17 cellular contexts compared by ENCODE assay signal in genomic region chr4:119666653-119667091, GRCh38. TPM values are rescaled to one million over a fixed set of nuclear protein-coding genes. Genes with fewer than 3 reads are reported as not detected.
DNase-seq lines count a peak whose midpoint lies in the region; FAIRE-seq and TF ChIP-seq lines count a peak whose summit lies in the region.
"Had no signal": no experiment of that assay in that cellular context is flagged by ENCODE, and none has a peak within 500 bp of the region (broad histone marks: within the 10 kb centered on the region; RNA-seq: fewer than 3 reads in every experiment).

No MANE protein-coding gene starts in this region.

- TF ChIP-seq CTCF in fibroblast of villous mesenchyme (IDR thresholded peaks at IDR 0.05; ENCODE audit: insufficient read depth, low read depth, low read length) = no peak
- TF ChIP-seq CTCF in osteoblast (IDR thresholded peaks at IDR 0.05; ENCODE audit: extremely low read depth, low read depth, low read length) = no peak

- H3K27ac ChIP-seq in osteoblast (ENCODE audit: low read depth, low read length) = no peak overlapping the region
- no peak overlapping the region for H3K27ac ChIP-seq in small intestine (ENCODE audit: low read depth in 1 of 2, low read length in 1 of 2)
- H3K27ac ChIP-seq: breast epithelium, epithelial cell of prostate, gastrocnemius medialis, GM23248 had no signal

- 34 to 43% (median 43%) methylated on average over 1 of the region's 1 CpG for WGBS in small intestine, 3 donors

- H2AFZ ChIP-seq in osteoblast (ENCODE audit: low read length) = peak overlapping the region; percentile 51
- H2AFZ ChIP-seq: GM23248 had no signal

- no peaks in the 10 kb centered on the region for H3K36me3 ChIP-seq in osteoblast (ENCODE audit: insufficient read depth, low read length)
- H3K36me3 ChIP-seq in small intestine (ENCODE audit: control insufficient read depth in 2 of 2, insufficient read depth in 2 of 2, low read length in 2 of 2) = no peaks in the 10 kb centered on the region
- H3K36me3 ChIP-seq: breast epithelium, gastrocnemius medialis had no signal

- H3K79me2 ChIP-seq in osteoblast (ENCODE audit: insufficient read depth, low read length) = no peaks in the 10 kb centered on the region

- no peak overlapping the region for H3K4me2 ChIP-seq in osteoblast (ENCODE audit: insufficient read depth, low read length)

- H3K4me1 ChIP-seq in osteoblast (ENCODE audit: insufficient read depth, low read length) = peaks cover 22% of the 10 kb centered on the region
- no peaks in the 10 kb centered on the region for H3K4me1 ChIP-seq in small intestine (ENCODE audit: control insufficient read depth in 2 of 2, insufficient read depth in 1 of 2, low read depth in 1 of 2, low read length in 1 of 2)
- H3K4me1 ChIP-seq: breast epithelium, gastrocnemius medialis had no signal

- DNase-seq in GM04504 (ENCODE audit: low read depth) = peak; percentile 35
- DNase-seq in NCI-H748 treated with DMSO at 0.1 percent for 48 hours (lab: John Stamatoyannopoulos, UW) = peak; percentile 38
- peak; percentile 92 for DNase-seq in fibroblast of villous mesenchyme (ENCODE audit: low read depth)
- no peak for DNase-seq in osteoblast (ENCODE audit: insufficient read length, low spot score, missing footprints)
- no peak for DNase-seq in stimulated activated CD4-positive, alpha-beta T cell treated with anti-CD3 and anti-CD28 coated beads, Interleukin-4, amount 100 ng/mL, for 24 hours
- no peak for DNase-seq in NCI-H510A (lab: John Stamatoyannopoulos, UW)
- DNase-seq in small intestine = no peak
- DNase-seq: activated CD4-positive, alpha-beta T cell treated with anti-CD3 and anti-CD28 coated beads for 4 hours; activated naive CD8-positive, alpha-beta T cell treated with anti-CD3 and anti-CD28 coated beads, Interleukin-2, amount 50 U/mL, for 24 hours; dermis blood vessel endothelial cell; gastrocnemius medialis; GM23248; NCI-H1105; NK-92 treated with Interleukin-12 subunit alpha and Interleukin-12 subunit beta, amount 100 ng/mL, for 24 hours; trophoblast cell had no signal

- H3K4me3 ChIP-seq in fibroblast of villous mesenchyme (ENCODE audit: low read depth, low read length) (no peak overlapping the region), osteoblast (ENCODE audit: insufficient read depth, low read length) (no peak overlapping the region), small intestine (ENCODE audit: low read depth in 1 of 2, low read length in 2 of 2) (no peak overlapping the region)
- H3K4me3 ChIP-seq: breast epithelium, gastrocnemius medialis, GM23248 had no signal

- H3K9me3 ChIP-seq in osteoblast (ENCODE audit: low read depth, low read length) (no peaks in the 10 kb centered on the region), small intestine (ENCODE audit: control insufficient read depth, low read depth) (no peaks in the 10 kb centered on the region)
- H3K9me3 ChIP-seq: breast epithelium, gastrocnemius medialis had no signal

- H3K27me3 ChIP-seq in osteoblast (ENCODE audit: insufficient read depth, low read length) = no peaks in the 10 kb centered on the region
- H3K27me3 ChIP-seq in small intestine (ENCODE audit: control insufficient read depth in 2 of 2, insufficient read depth in 2 of 2, low read length in 2 of 2) = no peaks in the 10 kb centered on the region
- H3K27me3 ChIP-seq: breast epithelium, gastrocnemius medialis had no signal

- FAIRE-seq in small intestine (lab: Jason Lieb, UNC) = no peak

- no peaks in the 10 kb centered on the region for H4K20me1 ChIP-seq in osteoblast (ENCODE audit: insufficient read depth, low read length)

RNA-seq across cellular contexts. Expression of gene PDE5A, which starts 38.1 kb away (rescaled TPM):
- total RNA-seq in fibroblast of villous mesenchyme (109 and 162 TPM in 2 replicates), osteoblast (140 and 157 TPM in 2 replicates)
- polyA plus RNA-seq in small intestine = 1 to 10 TPM; 5.9 to 8.6 (median 6.3) TPM

Comparison
In these comparisons a context has a peak if more than half of its experiments do, and no peak if none do; other contexts are left out.
1. DNase-seq: peak in GM04504 (single experiment), NCI-H748 treated with DMSO at 0.1 percent for 48 hours (single experiment) and fibroblast of villous mesenchyme (single experiment); none in osteoblast (single experiment), stimulated activated CD4-positive, alpha-beta T cell treated with anti-CD3 and anti-CD28 coated beads, Interleukin-4, amount 100 ng/mL, for 24 hours (single experiment), NCI-H510A (single experiment) and small intestine (single experiment).